Comparison of ENCODE assay signal across 8 cellular contexts in the genomic region with DNA sequence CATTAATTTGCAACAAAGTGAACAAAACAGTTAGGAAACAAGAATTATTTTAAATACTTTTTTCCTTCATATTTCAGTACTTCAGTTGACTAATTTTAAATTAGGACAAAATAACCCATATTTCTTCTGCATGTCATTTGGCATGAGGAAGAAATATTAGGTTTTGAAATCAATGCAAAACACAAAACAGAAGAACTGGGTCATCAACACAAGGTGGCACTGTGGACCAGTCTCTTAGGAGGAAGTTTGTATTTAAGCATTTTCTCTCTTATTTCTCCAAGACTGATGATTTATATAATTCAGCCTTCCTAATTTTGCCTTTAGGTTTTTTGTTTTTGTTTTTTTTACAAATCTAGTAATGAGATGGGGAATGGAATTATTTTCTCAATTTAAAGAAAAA.
DNase-seq lines count a peak whose midpoint lies in the region; TF ChIP-seq lines count a peak whose summit lies in the region.

No MANE protein-coding gene starts in this region.

- H3K4me1 Mint-ChIP-seq in HFFc6 (ENCODE audit: low read depth): no peaks in the 10 kb centered on the region

- TF ChIP-seq CTCF in HFFc6 (IDR thresholded peaks at IDR 0.05) (peak; percentile 83), OCI-LY3 (IDR thresholded peaks at IDR 0.05; ENCODE audit: low read depth, low read length) (peak; percentile 81), esophagus muscularis mucosa (IDR thresholded peaks at IDR 0.05) (peak; percentile 25 to 58 (median 56))

- H3K27me3 ChIP-seq in OCI-LY3 (ENCODE audit: low read depth, low read length) (no peaks in the 10 kb centered on the region), esophagus muscularis mucosa (no peaks in the 10 kb centered on the region)

- TF ChIP-seq EP300 in esophagus muscularis mucosa (IDR thresholded peaks at IDR 0.05): no peak

- no peaks in the 10 kb centered on the region for H3K9me3 ChIP-seq in OCI-LY3 (ENCODE audit: insufficient read depth, low read length)
- no peaks in the 10 kb centered on the region for H3K9me3 ChIP-seq in esophagus muscularis mucosa

- no peak overlapping the region for H2AFZ ChIP-seq in OCI-LY3 (ENCODE audit: low read depth, low read length)

- H3K27ac Mint-ChIP-seq in HFFc6: no peak overlapping the region

- H3K4me3 ChIP-seq in OCI-LY3 (ENCODE audit: low read length): no peak overlapping the region
- H3K4me3 ChIP-seq in esophagus muscularis mucosa: no peak overlapping the region

- H3K79me2 ChIP-seq in OCI-LY3 (ENCODE audit: low read length): no peaks in the 10 kb centered on the region

- H3K36me3 ChIP-seq in OCI-LY3 (replicated peaks; ENCODE audit: low read depth, low read length): no peaks in the 10 kb centered on the region
- no peaks in the 10 kb centered on the region for H3K36me3 ChIP-seq in esophagus muscularis mucosa

- H3K4me2 ChIP-seq in OCI-LY3 (ENCODE audit: low read length): no peak overlapping the region

- no peaks in the 10 kb centered on the region; the same call in none of the 2 replicates for H3K27me3 Mint-ChIP-seq in HFFc6 (ENCODE audit: insufficient read depth)

- H3K36me3 Mint-ChIP-seq in HFFc6 (ENCODE audit: low read depth): no peaks in the 10 kb centered on the region

- H4K20me1 ChIP-seq in OCI-LY3 (ENCODE audit: insufficient read depth, low read length): no peaks in the 10 kb centered on the region

- intact Hi-C loops in esophagus muscularis mucosa (cut with DNase I): no loop called here

- no peaks in the 10 kb centered on the region for H3K9me3 Mint-ChIP-seq in HFFc6

- H3K27ac ChIP-seq in OCI-LY3 (ENCODE audit: low read length) (no peak overlapping the region), esophagus muscularis mucosa (replicated peaks in 1 of 4) (no peak overlapping the region)

- H3K9ac ChIP-seq in OCI-LY3 (ENCODE audit: low read length): no peak overlapping the region

- H3K4me1 ChIP-seq in OCI-LY3 (ENCODE audit: low read length) (no peaks in the 10 kb centered on the region), esophagus muscularis mucosa (no peaks in the 10 kb centered on the region)

- DNase-seq in DMS 273 (lab: John Stamatoyannopoulos, UW; ENCODE audit: unreplicated experiment) (peak; percentile 47), DMS 273 treated with DMSO at 0.1 percent for 48 hours (lab: John Stamatoyannopoulos, UW) (no peak), HFFc6 (peak; percentile 27), esophagus muscularis mucosa (ENCODE audit: extremely low spot score) (no peak), renal cortical epithelial cell (ENCODE audit: low read depth) (peak; percentile 53), islet precursor cell (no peak), GF-D8 (lab: John Stamatoyannopoulos, UW) (no peak)

- H3K4me3 Mint-ChIP-seq in HFFc6: no peak overlapping the region

- TF ChIP-seq POLR2A in esophagus muscularis mucosa (IDR thresholded peaks at IDR 0.05; ENCODE audit: low read depth): no peak

Comparison
In these comparisons a context has a peak if more than half of its experiments do, and no peak if none do; other contexts are left out.
1. DNase-seq: peak in DMS 273 (single experiment), HFFc6 (single experiment) and renal cortical epithelial cell (single experiment); none in DMS 273 treated with DMSO at 0.1 percent for 48 hours (single experiment), esophagus muscularis mucosa (single experiment), islet precursor cell (single experiment) and GF-D8 (single experiment).
2. Peak in every context shown above with its lines, with median percentiles within 50 percentile points of each other: CTCF ChIP-seq.